ENCODE assay signal across 8 cellular contexts in genomic region chr17:9360610-9361571, GRCh38.
DNase-seq lines count a peak whose midpoint lies in the region; ATAC-seq and TF ChIP-seq lines count a peak whose summit lies in the region.
"Had no signal": no experiment of that assay in that cellular context is flagged by ENCODE, and none has a peak within 500 bp of the region (broad histone marks: within the 10 kb centered on the region; RNA-seq: fewer than 3 reads in every experiment).

No MANE protein-coding gene starts in this region.

- H3K36me3 ChIP-seq in body of pancreas (replicated peaks in 1 of 2; ENCODE audit: insufficient read depth in 1 of 2, low read depth in 2 of 2) (no peaks in the 10 kb centered on the region), kidney epithelial cell (ENCODE audit: control insufficient read depth, insufficient read depth, low read length) (no peaks in the 10 kb centered on the region), testis (ENCODE audit: low read depth, missing control alignments) (no peaks in the 10 kb centered on the region)
- H3K36me3 ChIP-seq: vagina had no signal

- H3K4me3 ChIP-seq in body of pancreas (no peak overlapping the region), kidney epithelial cell (ENCODE audit: low read depth, low read length) (no peak overlapping the region), testis (no peak overlapping the region)
- H3K4me3 ChIP-seq: vagina had no signal

- H3K27me3 ChIP-seq in body of pancreas: no peaks in the 10 kb centered on the region
- H3K27me3 ChIP-seq in kidney epithelial cell (ENCODE audit: control insufficient read depth, insufficient read depth, low read length): no peaks in the 10 kb centered on the region
- H3K27me3 ChIP-seq in testis: no peaks in the 10 kb centered on the region
- H3K27me3 ChIP-seq: vagina had no signal

- 12 to 14% methylated on average over 17 of the region's 17 CpGs for WGBS in body of pancreas, 2 donors
- WGBS in testis, 2 donors: 49 to 52% methylated on average over 17 of the region's 17 CpGs

- no peak for TF ChIP-seq CTCF in body of pancreas (IDR thresholded peaks at IDR 0.05)
- TF ChIP-seq CTCF in kidney epithelial cell (IDR thresholded peaks at IDR 0.05; ENCODE audit: insufficient read depth, low read length, poor library complexity, severe bottlenecking): no peak
- TF ChIP-seq CTCF in testis (IDR thresholded peaks at IDR 0.05): no peak

- ATAC-seq in body of pancreas (peak; percentile 60), HG03280 (IDR thresholded peaks at IDR 0.05; ENCODE audit: unreplicated experiment) (no peak)

- DNase-seq in HS-5 (ENCODE audit: low read depth): peak; percentile 59
- DNase-seq in body of pancreas: peak; percentile 18 to 48 (median 40)
- DNase-seq in kidney epithelial cell (ENCODE audit: low read depth): peak; percentile 48
- peak; percentile 68 for DNase-seq in testis
- DNase-seq in OCI-M2 (lab: John Stamatoyannopoulos, UW; ENCODE audit: unreplicated experiment): no peak
- no peak for DNase-seq in stimulated activated CD4-positive, alpha-beta T cell treated with anti-CD3 and anti-CD28 coated beads, Interleukin-4, amount 100 ng/mL, for 1 hour

- no peaks in the 10 kb centered on the region for H3K9me3 ChIP-seq in body of pancreas
- H3K9me3 ChIP-seq in testis: no peaks in the 10 kb centered on the region
- H3K9me3 ChIP-seq: vagina had no signal

- no peak for TF ChIP-seq POLR2A in body of pancreas (IDR thresholded peaks at IDR 0.05)
- TF ChIP-seq POLR2A in testis (IDR thresholded peaks at IDR 0.05): no peak

- peaks cover 10% of the 10 kb centered on the region for H3K4me1 ChIP-seq in body of pancreas
- no peaks in the 10 kb centered on the region for H3K4me1 ChIP-seq in testis

- intact Hi-C loops in body of pancreas (cut with DNase I): no loop called here
- intact Hi-C loops in testis (cut with DNase I; ENCODE audit: low total_unique reads): no loop called here

- H3K27ac ChIP-seq in body of pancreas (peak overlapping the region in 1 of 4 donors; percentile 32), testis (no peak overlapping the region)
- H3K27ac ChIP-seq: vagina had no signal

Comparison
In these comparisons a context has a peak if more than half of its experiments do, and no peak if none do; other contexts are left out.
1. DNase-seq: peak in HS-5 (single experiment), body of pancreas (4 of 4), kidney epithelial cell (single experiment) and testis (single experiment); none in OCI-M2 (single experiment) and stimulated activated CD4-positive, alpha-beta T cell treated with anti-CD3 and anti-CD28 coated beads, Interleukin-4, amount 100 ng/mL, for 1 hour (single experiment).